15 cellular contexts compared by ENCODE assay signal in genomic region chr15:39300451-39301153, GRCh38.
DNase-seq lines count a peak whose midpoint lies in the region; ATAC-seq and TF ChIP-seq lines count a peak whose summit lies in the region.
"Had no signal": no experiment of that assay in that cellular context is flagged by ENCODE, and none has a peak within 500 bp of the region (broad histone marks: within the 10 kb centered on the region; RNA-seq: fewer than 3 reads in every experiment).

No MANE protein-coding gene starts in this region.

- H4K91ac ChIP-seq in mesenchymal stem cell (ENCODE audit: low read length): no peak overlapping the region

- H3K18ac ChIP-seq in mesenchymal stem cell (ENCODE audit: low read depth in 1 of 2, low read length in 2 of 2): no peak overlapping the region

- no peaks in the 10 kb centered on the region for H3K36me3 ChIP-seq in mesenchymal stem cell (ENCODE audit: control insufficient read depth in 1 of 2, insufficient read depth in 2 of 2, low read depth in 1 of 2, low read length in 2 of 2)
- H3K36me3 ChIP-seq: sigmoid colon, upper lobe of left lung had no signal

- H3K4me2 ChIP-seq in mesenchymal stem cell (ENCODE audit: low read length, poor library complexity, severe bottlenecking): no peak overlapping the region

- no peak overlapping the region for H2AFZ ChIP-seq in mesenchymal stem cell (ENCODE audit: low read depth, low read length)

- H3K36me3 Mint-ChIP-seq in chondrocyte (ENCODE audit: low read depth): no peaks in the 10 kb centered on the region
- H3K36me3 Mint-ChIP-seq: activated CD4-positive, alpha-beta memory T cell treated with anti-CD3 and anti-CD28 coated beads for 36 hours; activated naive CD8-positive, alpha-beta T cell had no signal

- no peak overlapping the region for H2BK120ac ChIP-seq in mesenchymal stem cell (ENCODE audit: low read depth, low read length)

- no peaks in the 10 kb centered on the region for H3K27me3 Mint-ChIP-seq in chondrocyte (ENCODE audit: low read depth)

- peak overlapping the region; percentile 19 for H3K4me3 Mint-ChIP-seq in chondrocyte (ENCODE audit: unreplicated experiment)
- H3K4me3 Mint-ChIP-seq: activated CD4-positive, alpha-beta memory T cell treated with anti-CD3 and anti-CD28 coated beads for 36 hours; activated naive CD8-positive, alpha-beta T cell; B cell had no signal

- no peak overlapping the region for H4K8ac ChIP-seq in mesenchymal stem cell (ENCODE audit: low read length)

- TF ChIP-seq CTCF in chondrocyte (IDR thresholded peaks at IDR 0.05): no peak

- H3K9me3 Mint-ChIP-seq in chondrocyte (ENCODE audit: low read depth): no peaks in the 10 kb centered on the region
- H3K9me3 Mint-ChIP-seq: activated CD4-positive, alpha-beta memory T cell treated with anti-CD3 and anti-CD28 coated beads for 36 hours had no signal

- ATAC-seq in GM18520 (IDR thresholded peaks at IDR 0.05; ENCODE audit: unreplicated experiment): no peak

- H3K4me1 ChIP-seq in mesenchymal stem cell (ENCODE audit: control insufficient read depth, insufficient read depth, low read depth, low read length): peaks cover 2% of the 10 kb centered on the region

- no peak overlapping the region for H3K4me3 ChIP-seq in mesenchymal stem cell (ENCODE audit: insufficient read depth in 1 of 2, low read depth in 1 of 2, low read length in 2 of 2)
- H3K4me3 ChIP-seq: sigmoid colon, upper lobe of left lung had no signal

- H3K4ac ChIP-seq in mesenchymal stem cell (ENCODE audit: low read depth in 1 of 2, low read length in 2 of 2): no peak overlapping the region

- H3K9me3 ChIP-seq in mesenchymal stem cell (ENCODE audit: control insufficient read depth, low read length): no peaks in the 10 kb centered on the region
- H3K9me3 ChIP-seq: sigmoid colon, upper lobe of left lung had no signal

- H3K4me1 Mint-ChIP-seq in chondrocyte (ENCODE audit: low read depth): peaks cover 66% of the 10 kb centered on the region
- H3K4me1 Mint-ChIP-seq: B cell had no signal

- WGBS in mesenchymal stem cell: 5% methylated on average over 3 of the region's 3 CpGs

- no peak overlapping the region for H2BK15ac ChIP-seq in mesenchymal stem cell (ENCODE audit: low read depth, poor library complexity, severe bottlenecking)

- H2BK5ac ChIP-seq in mesenchymal stem cell (ENCODE audit: low read depth, low read length, poor library complexity, severe bottlenecking): no peak overlapping the region

- no peak overlapping the region for H2AK5ac ChIP-seq in mesenchymal stem cell (ENCODE audit: low read length, severe bottlenecking)

- H2BK12ac ChIP-seq in mesenchymal stem cell (ENCODE audit: low read length in 2 of 2): no peak overlapping the region

- DNase-seq in AG20443 (ENCODE audit: low spot score): peak; percentile 45
- peak; percentile 90 for DNase-seq in M059J (ENCODE audit: low read depth)
- no peak for DNase-seq in chondrocyte (ENCODE audit: low spot score)
- peak; percentile 69 for DNase-seq in mesenchymal stem cell
- no peak for DNase-seq in NCI-H1105 treated with DMSO at 0.1 percent for 48 hours (lab: John Stamatoyannopoulos, UW)
- DNase-seq in NCI-H187 treated with DMSO at 0.1 percent for 48 hours (lab: John Stamatoyannopoulos, UW): no peak
- no peak for DNase-seq in stimulated activated CD8-positive, alpha-beta memory T cell treated with anti-CD3 and anti-CD28 coated beads, Interleukin-4, amount 100 ng/mL, for 48 hours
- DNase-seq: activated CD4-positive, alpha-beta memory T cell treated with anti-CD3 and anti-CD28 coated beads for 36 hours; effector memory CD4-positive, alpha-beta T cell; NCI-H1694; sigmoid colon; upper lobe of left lung had no signal

- H3K79me1 ChIP-seq in mesenchymal stem cell (replicated peaks; ENCODE audit: low read length, poor library complexity, severe bottlenecking): no peaks in the 10 kb centered on the region

- H3K9ac ChIP-seq in mesenchymal stem cell (ENCODE audit: low read length): peak overlapping the region; percentile 67

- H3K27ac Mint-ChIP-seq in chondrocyte (ENCODE audit: unreplicated experiment): peak overlapping the region; percentile 87
- H3K27ac Mint-ChIP-seq: activated CD4-positive, alpha-beta memory T cell treated with anti-CD3 and anti-CD28 coated beads for 36 hours; activated naive CD8-positive, alpha-beta T cell; B cell had no signal

- H3K14ac ChIP-seq in mesenchymal stem cell (ENCODE audit: low read length in 2 of 2): no peak overlapping the region

- H3K27ac ChIP-seq in mesenchymal stem cell (ENCODE audit: low read length, poor library complexity, severe bottlenecking): peak overlapping the region; percentile 77

- no peaks in the 10 kb centered on the region for H3K27me3 ChIP-seq in mesenchymal stem cell (ENCODE audit: control insufficient read depth in 1 of 2, insufficient read depth in 1 of 2, low read length in 2 of 2)
- H3K27me3 ChIP-seq: sigmoid colon, upper lobe of left lung had no signal

- H3K23ac ChIP-seq in mesenchymal stem cell (ENCODE audit: low read length in 2 of 2): no peak overlapping the region

Comparison
In these comparisons a context has a peak if more than half of its experiments do, and no peak if none do; other contexts are left out.
1. DNase-seq: peak in AG20443 (single experiment), M059J (single experiment) and mesenchymal stem cell (single experiment); none in chondrocyte (single experiment), NCI-H1105 treated with DMSO at 0.1 percent for 48 hours (single experiment), NCI-H187 treated with DMSO at 0.1 percent for 48 hours (single experiment) and stimulated activated CD8-positive, alpha-beta memory T cell treated with anti-CD3 and anti-CD28 coated beads, Interleukin-4, amount 100 ng/mL, for 48 hours (single experiment).